ENCODE assay signal across 16 cellular contexts in the genomic region with DNA sequence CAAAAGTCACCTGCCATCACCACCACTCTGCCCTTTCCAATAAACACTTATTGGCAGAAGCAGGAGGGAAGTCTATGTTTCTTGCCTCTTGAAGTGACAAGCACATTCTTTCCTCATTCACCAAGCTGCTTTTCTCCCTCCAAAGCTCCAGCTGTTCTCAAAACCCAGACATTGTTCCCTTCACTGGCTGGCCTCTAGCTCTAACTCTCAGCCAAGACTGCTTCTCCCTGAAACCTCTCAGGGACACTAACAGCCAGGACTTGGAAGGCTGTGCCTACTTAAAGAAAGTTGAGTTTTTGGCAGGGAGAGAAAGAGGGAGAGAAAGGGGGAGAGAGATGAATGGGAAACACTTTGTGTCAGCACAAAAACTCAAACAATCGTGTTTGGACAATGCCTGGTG.
DNase-seq lines count a peak whose midpoint lies in the region; ATAC-seq and TF ChIP-seq lines count a peak whose summit lies in the region.
"Had no signal": no experiment of that assay in that cellular context is flagged by ENCODE, and none has a peak within 500 bp of the region (broad histone marks: within the 10 kb centered on the region; RNA-seq: fewer than 3 reads in every experiment).

No MANE protein-coding gene starts in this region.

- H3K4me3 ChIP-seq in AG04450 (ENCODE audit: low read depth, low read length) (no peak overlapping the region), astrocyte of the spinal cord (ENCODE audit: low read depth, low read length) (no peak overlapping the region)
- H3K4me3 ChIP-seq: stomach had no signal

- no peak overlapping the region for H3K27ac ChIP-seq in AG04450 (ENCODE audit: low read depth, low read length)
- H3K27ac ChIP-seq: stomach, VCaP had no signal

- H3K27ac Mint-ChIP-seq in osteocyte (ENCODE audit: unreplicated experiment) = peak overlapping the region; percentile 89
- H3K27ac Mint-ChIP-seq: activated CD8-positive, alpha-beta memory T cell treated with anti-CD3 and anti-CD28 coated beads, Interleukin-2, amount 10 ng/mL, durations not matched to agents 7 days and 5 days; activated naive CD4-positive, alpha-beta T cell treated with anti-CD3 and anti-CD28 coated beads, Interleukin-2, amount 50 U/mL, for 72 hours; natural killer cell treated with Interleukin-12 subunit alpha and Interleukin-12 subunit beta and Interleukin-15 and Interleukin-18, amount 100 ng/mL, for 72 hours had no signal

- H3K36me3 Mint-ChIP-seq in osteocyte (ENCODE audit: unreplicated experiment) = peaks cover 2% of the 10 kb centered on the region
- H3K36me3 Mint-ChIP-seq: activated CD8-positive, alpha-beta memory T cell treated with anti-CD3 and anti-CD28 coated beads, Interleukin-2, amount 10 ng/mL, durations not matched to agents 7 days and 5 days; activated naive CD4-positive, alpha-beta T cell treated with anti-CD3 and anti-CD28 coated beads, Interleukin-2, amount 50 U/mL, for 72 hours; natural killer cell treated with Interleukin-12 subunit alpha and Interleukin-12 subunit beta and Interleukin-15 and Interleukin-18, amount 100 ng/mL, for 72 hours had no signal

- POLR2A ChIA-PET in AG04450 (lab: Yijun Ruan, JAX) = no interaction called here

- intact Hi-C loops in left cardiac atrium (cut with DNase I) = no loop called here

- CTCF ChIA-PET in AG04450 (lab: Charles Lee) = no interaction called here

- H3K4me3 Mint-ChIP-seq in osteocyte (ENCODE audit: unreplicated experiment) = no peak overlapping the region
- H3K4me3 Mint-ChIP-seq: activated CD8-positive, alpha-beta memory T cell treated with anti-CD3 and anti-CD28 coated beads, Interleukin-2, amount 10 ng/mL, durations not matched to agents 7 days and 5 days; natural killer cell treated with Interleukin-12 subunit alpha and Interleukin-12 subunit beta and Interleukin-15 and Interleukin-18, amount 100 ng/mL, for 72 hours had no signal

- ATAC-seq in left cardiac atrium (peak; percentile 94 to 97), HG02884 (IDR thresholded peaks at IDR 0.05; ENCODE audit: unreplicated experiment) (no peak)
- ATAC-seq: activated CD8-positive, alpha-beta memory T cell treated with anti-CD3 and anti-CD28 coated beads, Interleukin-2, amount 10 ng/mL, durations not matched to agents 7 days and 5 days; activated naive CD4-positive, alpha-beta T cell treated with anti-CD3 and anti-CD28 coated beads, Interleukin-2, amount 50 U/mL, for 72 hours; natural killer cell treated with Interleukin-12 subunit alpha and Interleukin-12 subunit beta and Interleukin-15 and Interleukin-18, amount 100 ng/mL, for 72 hours had no signal

- H3K27me3 ChIP-seq in AG04450 (ENCODE audit: control insufficient read depth, insufficient read depth, low read length) = no peaks in the 10 kb centered on the region
- H3K27me3 ChIP-seq: stomach had no signal

- H3K9me3 Mint-ChIP-seq in osteocyte (ENCODE audit: unreplicated experiment) = no peaks in the 10 kb centered on the region
- H3K9me3 Mint-ChIP-seq: activated naive CD4-positive, alpha-beta T cell treated with anti-CD3 and anti-CD28 coated beads, Interleukin-2, amount 50 U/mL, for 72 hours; natural killer cell treated with Interleukin-12 subunit alpha and Interleukin-12 subunit beta and Interleukin-15 and Interleukin-18, amount 100 ng/mL, for 72 hours had no signal

- in situ Hi-C loops in astrocyte of the spinal cord (cut with HindIII; ENCODE audit: low sequenced_read_pairs) = no loop called here

- TF ChIP-seq CTCF in AG04450 (IDR thresholded peaks at IDR 0.05; ENCODE audit: low read depth, low read length) (no peak), astrocyte of the spinal cord (IDR thresholded peaks at IDR 0.05; ENCODE audit: low read depth, low read length) (no peak), osteocyte (IDR thresholded peaks at IDR 0.05) (no peak)

- DNase-seq in AG04450 (ENCODE audit: low read depth, low spot score) (peak; percentile 1), astrocyte of the spinal cord (ENCODE audit: low read depth, low spot score) (peak; percentile 40), left cardiac atrium (no peak), osteocyte (ENCODE audit: extremely low spot score, unreplicated experiment) (no peak), GM03348 (ENCODE audit: low spot score) (no peak), NCI-H82 treated with DMSO at 0.1 percent for 48 hours (lab: John Stamatoyannopoulos, UW; ENCODE audit: unreplicated experiment) (no peak), NOMO-1 (lab: John Stamatoyannopoulos, UW; ENCODE audit: unreplicated experiment in 2 of 2) (no peak)
- DNase-seq: activated CD8-positive, alpha-beta memory T cell treated with anti-CD3 and anti-CD28 coated beads, Interleukin-2, amount 10 ng/mL, durations not matched to agents 7 days and 5 days; kidney glomerular epithelial cell; NCI-H2171; small intestine; stomach had no signal

- no peaks in the 10 kb centered on the region for H3K9me3 ChIP-seq in AG04450 (ENCODE audit: control insufficient read depth, insufficient read depth, low read length)
- H3K9me3 ChIP-seq: stomach had no signal

- no peaks in the 10 kb centered on the region for H3K27me3 Mint-ChIP-seq in osteocyte (ENCODE audit: unreplicated experiment)

- peaks cover 58% of the 10 kb centered on the region for H3K4me1 Mint-ChIP-seq in osteocyte (ENCODE audit: unreplicated experiment)

Comparison
In these comparisons a context has a peak if more than half of its experiments do, and no peak if none do; other contexts are left out.
1. DNase-seq: peak in AG04450 (single experiment) and astrocyte of the spinal cord (single experiment); none in left cardiac atrium (single experiment), osteocyte (single experiment), GM03348 (single experiment), NCI-H82 treated with DMSO at 0.1 percent for 48 hours (single experiment) and NOMO-1 (0 of 2).